Comparison of ENCODE assay signal across 33 cellular contexts in the genomic region with DNA sequence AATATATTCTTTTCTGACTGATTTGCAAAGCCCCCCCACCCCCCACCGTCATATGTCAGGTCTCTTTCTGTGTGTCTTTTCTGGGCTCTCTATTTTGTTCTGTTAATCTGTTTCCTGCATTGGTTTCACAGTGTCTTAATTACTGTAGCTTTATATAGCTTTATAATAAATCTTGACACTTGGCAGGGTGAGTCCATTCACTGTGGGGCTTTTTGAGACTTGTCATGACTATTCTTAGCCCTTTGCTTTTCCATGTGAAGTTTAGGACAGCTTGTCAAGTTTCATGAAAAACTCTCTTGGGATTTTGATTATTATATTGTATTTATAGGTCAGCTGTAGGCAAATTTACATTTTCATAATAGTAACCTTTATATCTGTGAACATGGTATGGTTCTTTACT. TPM values are rescaled to one million over a fixed set of nuclear protein-coding genes. Genes with fewer than 3 reads are reported as not detected.
A peak's percentile ranks its signal among the peaks of the same experiment; 100 is the strongest.
DNase-seq lines count a peak whose midpoint lies in the region; ATAC-seq and TF ChIP-seq lines count a peak whose summit lies in the region.
"Had no signal": no experiment of that assay in that cellular context is flagged by ENCODE, and none has a peak within 500 bp of the region (broad histone marks: within the 10 kb centered on the region; RNA-seq: fewer than 3 reads in every experiment).

No MANE protein-coding gene starts in this region.

- peaks cover 50% of the 10 kb centered on the region for H3K4me1 ChIP-seq in cardiac muscle cell (ENCODE audit: low read depth)
- H3K4me1 ChIP-seq: BE2C had no signal

- in situ Hi-C loops in GM13977 (cut with MboI; ENCODE audit: low pct_unique_long_range_greater_than_20kb, low sequenced_read_pairs, unreplicated experiment), result loop anchor here (25.0 kb wide), 1 partner anchor 282 kb away; no protein-coding TSS in a partner anchor

- H3K9me3 ChIP-seq in cardiac muscle cell (ENCODE audit: low read depth), result no peaks in the 10 kb centered on the region
- H3K9me3 ChIP-seq: A549, BE2C, left lung, SK-N-SH, upper lobe of left lung had no signal

- no peak overlapping the region for H3K4me3 ChIP-seq in cardiac muscle cell
- H3K4me3 ChIP-seq: A549, GM23248, hepatocyte, left lung, upper lobe of left lung had no signal

- peaks cover 12% of the 10 kb centered on the region for H3K4me1 Mint-ChIP-seq in central memory CD8-positive, alpha-beta T cell
- H3K4me1 Mint-ChIP-seq in nephron, result peaks cover 64% of the 10 kb centered on the region
- H3K4me1 Mint-ChIP-seq: WTC11 had no signal

- no peaks in the 10 kb centered on the region for H3K27me3 Mint-ChIP-seq in central memory CD8-positive, alpha-beta T cell
- no peaks in the 10 kb centered on the region for H3K27me3 Mint-ChIP-seq in nephron (ENCODE audit: low read depth)
- H3K27me3 Mint-ChIP-seq: activated naive CD8-positive, alpha-beta T cell treated with anti-CD3 and anti-CD28 coated beads for 36 hours; natural killer cell treated with Interleukin-12 subunit alpha and Interleukin-12 subunit beta and Interleukin-15 and Interleukin-18, amount 100 ng/mL, for 72 hours; stimulated activated naive CD8-positive, alpha-beta T cell treated with anti-CD3 and anti-CD28 coated beads, Interleukin-15, amount 100 ng/mL, for 72 hours had no signal

- TF ChIP-seq CTCF in cardiac muscle cell (IDR thresholded peaks at IDR 0.05; ENCODE audit: low read depth, low read length), result no peak
- no peak for TF ChIP-seq CTCF in nephron (IDR thresholded peaks at IDR 0.05; ENCODE audit: unreplicated experiment in 3 of 3)
- TF ChIP-seq CTCF in GM13977 (IDR thresholded peaks at IDR 0.05; ENCODE audit: extremely low read depth, insufficient read depth, missing control alignments), result no peak

- peak overlapping the region; percentile 65 for H3K27ac Mint-ChIP-seq in central memory CD8-positive, alpha-beta T cell (ENCODE audit: low read depth)
- peak overlapping the region; percentile 3 to 85 (median 18) for H3K27ac Mint-ChIP-seq in nephron
- H3K27ac Mint-ChIP-seq: activated naive CD8-positive, alpha-beta T cell treated with anti-CD3 and anti-CD28 coated beads for 36 hours; activated T-helper 2 cell treated with anti-CD3 and anti-CD28 coated beads, Interferon-gamma antibody, Interleukin-2, Interleukin-4, amounts not matched to agents 10 μg/mL and 5 μg/mL and 100 μg/mL, durations not matched to agents 14 hours and 24 hours and 36 hours; natural killer cell treated with Interleukin-12 subunit alpha and Interleukin-12 subunit beta and Interleukin-15 and Interleukin-18, amount 100 ng/mL, for 72 hours; WTC11 had no signal

- no peaks in the 10 kb centered on the region for H3K9me3 Mint-ChIP-seq in central memory CD8-positive, alpha-beta T cell
- no peaks in the 10 kb centered on the region for H3K9me3 Mint-ChIP-seq in nephron
- H3K9me3 Mint-ChIP-seq: activated naive CD8-positive, alpha-beta T cell treated with anti-CD3 and anti-CD28 coated beads for 36 hours; activated T-helper 2 cell treated with anti-CD3 and anti-CD28 coated beads, Interferon-gamma antibody, Interleukin-2, Interleukin-4, amounts not matched to agents 10 μg/mL and 5 μg/mL and 100 μg/mL, durations not matched to agents 14 hours and 24 hours and 36 hours; mesothelial cell of epicardium; natural killer cell treated with Interleukin-12 subunit alpha and Interleukin-12 subunit beta and Interleukin-15 and Interleukin-18, amount 100 ng/mL, for 72 hours; stimulated activated naive CD8-positive, alpha-beta T cell treated with anti-CD3 and anti-CD28 coated beads, Interleukin-15, amount 100 ng/mL, for 72 hours had no signal

- H3K27me3 ChIP-seq in cardiac muscle cell, result no peaks in the 10 kb centered on the region
- H3K27me3 ChIP-seq: BE2C, hepatocyte, left lung, upper lobe of left lung had no signal

- peaks cover 22% of the 10 kb centered on the region for H3K36me3 Mint-ChIP-seq in central memory CD8-positive, alpha-beta T cell (ENCODE audit: insufficient read depth)
- H3K36me3 Mint-ChIP-seq in nephron (ENCODE audit: low read depth), result peaks cover 13% of the 10 kb centered on the region
- H3K36me3 Mint-ChIP-seq: mesothelial cell of epicardium; natural killer cell treated with Interleukin-12 subunit alpha and Interleukin-12 subunit beta and Interleukin-15 and Interleukin-18, amount 100 ng/mL, for 72 hours had no signal

- H3K27ac ChIP-seq in cardiac muscle cell, result peak overlapping the region; percentile 73
- H3K27ac ChIP-seq: A549, hepatocyte, left lung, parathyroid adenoma had no signal

- intact Hi-C loops in cardiac septum (cut with DNase I), result loop anchor here (5.0 kb wide), 1 partner anchor 272 kb away; no protein-coding TSS in a partner anchor

- no peak for ATAC-seq in central memory CD8-positive, alpha-beta T cell (replicated peaks; ENCODE audit: extremely low read depth, poor library complexity, severe bottlenecking)
- no peak for ATAC-seq in HG03565 (IDR thresholded peaks at IDR 0.05; ENCODE audit: unreplicated experiment)
- no peak for ATAC-seq in GM21447 (IDR thresholded peaks at IDR 0.05; ENCODE audit: unreplicated experiment)
- ATAC-seq: A549; left lung; natural killer cell treated with Interleukin-12 subunit alpha and Interleukin-12 subunit beta and Interleukin-15 and Interleukin-18, amount 100 ng/mL, for 72 hours; sciatic nerve; stimulated activated naive CD8-positive, alpha-beta T cell treated with anti-CD3 and anti-CD28 coated beads, Interleukin-15, amount 100 ng/mL, for 72 hours; WTC11 had no signal

- H3K4me3 Mint-ChIP-seq in central memory CD8-positive, alpha-beta T cell, result no peak overlapping the region
- peak overlapping the region in 1 of 3 experiments; percentile 8 for H3K4me3 Mint-ChIP-seq in nephron
- H3K4me3 Mint-ChIP-seq: activated naive CD8-positive, alpha-beta T cell treated with anti-CD3 and anti-CD28 coated beads for 36 hours; mesothelial cell of epicardium; natural killer cell treated with Interleukin-12 subunit alpha and Interleukin-12 subunit beta and Interleukin-15 and Interleukin-18, amount 100 ng/mL, for 72 hours; stimulated activated naive CD8-positive, alpha-beta T cell treated with anti-CD3 and anti-CD28 coated beads, Interleukin-15, amount 100 ng/mL, for 72 hours; WTC11 had no signal

- no peaks in the 10 kb centered on the region for H3K36me3 ChIP-seq in cardiac muscle cell
- H3K36me3 ChIP-seq: BE2C had no signal

- DNase-seq in cardiac muscle cell (ENCODE audit: low read depth in 1 of 2, low spot score in 1 of 2), result no peak
- no peak for DNase-seq in cardiac septum (ENCODE audit: low spot score)
- no peak for DNase-seq in central memory CD8-positive, alpha-beta T cell (ENCODE audit: low spot score in 2 of 2)
- DNase-seq in GM13977 (ENCODE audit: low spot score), result no peak
- DNase-seq in NCI-H2227 (lab: John Stamatoyannopoulos, UW; ENCODE audit: unreplicated experiment), result no peak
- DNase-seq: activated CD8-positive, alpha-beta memory T cell treated with anti-CD3 and anti-CD28 coated beads, Interleukin-2, amount 50 U/mL, for 4 hours; activated naive CD8-positive, alpha-beta T cell treated with anti-CD3 and anti-CD28 coated beads for 36 hours; BE2C; COR-L47; effector CD8-positive, alpha-beta T cell; foreskin fibroblast; GM23248; KG1; left lung; NCI-H1694 treated with DMSO at 0.1 percent for 48 hours; NCI-H2171 treated with DMSO at 0.1 percent for 48 hours; NCI-H69; RPMI8226; SK-N-SH; stimulated activated naive CD8-positive, alpha-beta T cell treated with anti-CD3 and anti-CD28 coated beads, Interleukin-15, amount 100 ng/mL, for 72 hours; T-helper 9 cell; upper lobe of left lung had no signal

RNA-seq across cellular contexts. Expression of a gene that starts 50.4 kb away (rescaled TPM):
- 4.1 and 7.5 TPM in 2 replicates for total RNA-seq in cardiac muscle cell
- polyA plus RNA-seq in cardiac muscle cell, result 4.9 and 8.1 TPM in 2 replicates
- 11.1 TPM for total RNA-seq in cardiac septum

RNA-seq across cellular contexts. Expression of a gene that starts 58.6 kb away (rescaled TPM):
- total RNA-seq in cardiac muscle cell, result 18.5 and 42.9 TPM in 2 replicates
- 83.9 and 84.1 TPM in 2 replicates for polyA plus RNA-seq in cardiac muscle cell
- 532 TPM for total RNA-seq in cardiac septum
- total RNA-seq: natural killer cell treated with Interleukin-12 subunit alpha and Interleukin-12 subunit beta and Interleukin-15 and Interleukin-18, amount 100 ng/mL, for 72 hours had no signal

Comparison
In these comparisons a context has a peak if more than half of its experiments do, and no peak if none do; other contexts are left out.
1. RNA of a gene that starts 58.6 kb away (total RNA-seq): 532 TPM in cardiac septum (single experiment); 18.5 to 42.9 TPM in cardiac muscle cell; every median in the first group is over 10 times any median in the second.